ENCODE assay signal across 25 cellular contexts in the genomic region with DNA sequence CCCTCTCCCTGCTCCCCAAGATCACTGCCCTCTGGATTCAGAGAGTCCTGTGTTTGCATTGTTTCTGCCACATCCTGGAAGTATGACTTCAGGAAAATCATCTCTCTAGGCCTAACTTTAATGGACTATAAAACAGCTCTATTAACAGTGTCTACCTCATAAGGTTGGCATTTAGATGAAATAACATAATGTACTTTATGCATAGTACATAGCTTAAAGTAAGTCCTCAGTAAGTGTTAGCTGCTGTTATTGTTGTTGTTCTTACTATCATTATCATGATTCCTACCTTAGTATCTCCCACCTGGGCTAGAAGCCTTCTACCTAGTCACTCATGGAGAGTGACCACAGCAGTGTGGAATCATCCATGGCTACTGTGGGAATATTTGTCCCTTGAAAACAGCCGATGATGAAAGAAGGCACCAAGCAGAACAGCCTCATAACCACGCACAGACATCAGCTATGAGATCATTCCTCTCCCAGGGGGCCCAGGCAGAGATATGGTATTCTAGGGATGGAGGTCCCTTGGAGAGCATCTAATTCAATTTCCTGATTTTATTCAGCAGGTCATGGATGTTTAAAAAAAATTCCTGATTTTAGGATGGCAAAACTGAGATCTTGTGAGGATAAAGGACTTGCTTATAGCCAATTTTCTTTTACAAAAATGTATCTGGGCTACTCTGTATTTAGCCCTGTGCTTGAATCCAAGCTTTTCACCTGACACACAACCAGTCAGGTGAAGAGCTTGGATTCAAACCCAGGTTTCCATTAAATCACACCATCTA. TPM values are rescaled to one million over a fixed set of nuclear protein-coding genes. Genes with fewer than 3 reads are reported as not detected.
DNase-seq lines count a peak whose midpoint lies in the region; ATAC-seq and TF ChIP-seq lines count a peak whose summit lies in the region.
"Had no signal": no experiment of that assay in that cellular context is flagged by ENCODE, and none has a peak within 500 bp of the region (broad histone marks: within the 10 kb centered on the region; RNA-seq: fewer than 3 reads in every experiment).

No MANE protein-coding gene starts in this region.

- H3K36me3 ChIP-seq in BLaER1 treated with 17β-estradiol and CSF1 and Interleukin-3, amounts not matched to agents 10 nM and 100 nM: no peaks in the 10 kb centered on the region
- H3K36me3 ChIP-seq in PC-3 (ENCODE audit: low read depth, low read length): no peaks in the 10 kb centered on the region
- peaks cover 0 to 12% of the 10 kb centered on the region in 2 donors for H3K36me3 ChIP-seq in psoas muscle (ENCODE audit: insufficient read depth in 1 of 2, low read depth in 1 of 2)
- H3K36me3 ChIP-seq: esophagus squamous epithelium had no signal

- H4K20me1 ChIP-seq in BLaER1 treated with 17β-estradiol and CSF1 and Interleukin-3, amounts not matched to agents 10 nM and 100 nM: no peaks in the 10 kb centered on the region
- H4K20me1 ChIP-seq in PC-3 (ENCODE audit: low read length): no peaks in the 10 kb centered on the region

- H3K4me3 ChIP-seq in BLaER1 treated with 17β-estradiol and CSF1 and Interleukin-3, amounts not matched to agents 10 nM and 100 nM: no peak overlapping the region
- H3K4me3 ChIP-seq in PC-3 (ENCODE audit: low read length) (no peak overlapping the region), fibroblast of mammary gland (ENCODE audit: control insufficient read depth, low read depth, low read length) (no peak overlapping the region), psoas muscle (peak overlapping the region; percentile 68)
- H3K4me3 ChIP-seq: esophagus squamous epithelium had no signal

- H3K79me2 ChIP-seq in PC-3 (ENCODE audit: low read length): no peaks in the 10 kb centered on the region

- no peaks in the 10 kb centered on the region for H3F3A ChIP-seq in PC-3 (ENCODE audit: low read length, unreplicated experiment)

- no peak overlapping the region for H3K27ac ChIP-seq in BLaER1 treated with 17β-estradiol and CSF1 and Interleukin-3, amounts not matched to agents 10 nM and 100 nM
- no peak overlapping the region for H3K27ac ChIP-seq in PC-3 (ENCODE audit: low read length)
- peak overlapping the region; percentile 100 for H3K27ac ChIP-seq in psoas muscle

- no peak overlapping the region for H3K9ac ChIP-seq in BLaER1 treated with 17β-estradiol and CSF1 and Interleukin-3, amounts not matched to agents 10 nM and 100 nM
- no peak overlapping the region for H3K9ac ChIP-seq in PC-3 (ENCODE audit: low read length)

- H3K4me1 ChIP-seq in BLaER1 treated with 17β-estradiol and CSF1 and Interleukin-3, amounts not matched to agents 10 nM and 100 nM: peaks cover 41 to 67% (median 58%) of the 10 kb centered on the region in 10 experiments
- H3K4me1 ChIP-seq in PC-3 (ENCODE audit: insufficient read depth, low read length) (peaks cover 8% of the 10 kb centered on the region), psoas muscle (peaks cover 69% of the 10 kb centered on the region)

- H3K9me2 ChIP-seq in PC-3 (replicated peaks; ENCODE audit: low read length): no peaks in the 10 kb centered on the region

- CTCF ChIA-PET in PC-3 (lab: Charles Lee): no interaction called here

- DNase-seq in PC-3 (no peak), fibroblast of mammary gland (ENCODE audit: low read depth) (peak; percentile 56), psoas muscle (no peak), NCI-H2171 treated with DMSO at 0.1 percent for 48 hours (lab: John Stamatoyannopoulos, UW) (no peak), NCI-H187 (lab: John Stamatoyannopoulos, UW) (no peak), putamen (ENCODE audit: low spot score) (no peak)
- DNase-seq: activated CD4-positive, alpha-beta T cell treated with anti-CD3 and anti-CD28 coated beads, Interleukin-2, amount 50 U/mL, for 48 hours; activated naive CD4-positive, alpha-beta T cell treated with anti-CD3 and anti-CD28 coated beads, Interleukin-2, amount 50 U/mL, for 16 hours; activated T-cell treated with anti-CD3 and anti-CD28 coated beads, Interleukin-2, amount 50 U/mL, for 24 hours; Calu3; caudate nucleus; esophagus squamous epithelium; GF-D8; hippocampal formation; left colon; NCI-H2107; NCI-H69; stimulated activated CD4-positive, alpha-beta T cell treated with anti-CD3 and anti-CD28 coated beads, Interleukin-2, amount 100 ng/mL, for 24 hours; substantia nigra; SW 1271 had no signal

- WGBS in psoas muscle, 3 donors: 13 to 45% (median 26%) methylated on average over 2 of the region's 2 CpGs

- H3K27me3 ChIP-seq in BLaER1 treated with 17β-estradiol and CSF1 and Interleukin-3, amounts not matched to agents 10 nM and 100 nM: no peaks in the 10 kb centered on the region
- H3K27me3 ChIP-seq in PC-3 (ENCODE audit: low read length): peaks cover 3% of the 10 kb centered on the region; the same call in 1 of the 2 replicates
- H3K27me3 ChIP-seq in psoas muscle (ENCODE audit: insufficient read depth in 3 of 3, low read length in 2 of 3): no peaks in the 10 kb centered on the region
- H3K27me3 ChIP-seq: esophagus squamous epithelium had no signal

- no peak overlapping the region for H2AFZ ChIP-seq in PC-3 (ENCODE audit: low read length)

- BruUV-seq in PC-3 (replicated peaks; lab: Mats Ljungman, UMichigan): no TSS peak

- ATAC-seq in PC-3 (peak; percentile 86), psoas muscle (peak; percentile 29 to 54 (median 40)), GM21825 (IDR thresholded peaks at IDR 0.05; ENCODE audit: unreplicated experiment) (no peak)
- ATAC-seq: left colon, Panc1, sciatic nerve had no signal

- intact Hi-C loops in PC-3 (cut with micrococcal nuclease): no loop called here
- intact Hi-C loops in psoas muscle (cut with DNase I): loop anchor here (2.0 to 5.0 kb wide), 2 partner anchors 35 to 37 kb away; no protein-coding TSS in a partner anchor

- no peak for TF ChIP-seq CTCF in PC-3 (conservative IDR thresholded peaks at IDR 0.05; ENCODE audit: low read depth, low read length)
- no peak for TF ChIP-seq CTCF in fibroblast of mammary gland (conservative IDR thresholded peaks at IDR 0.05; ENCODE audit: control insufficient read depth, insufficient read depth, low read depth, low read length)
- TF ChIP-seq CTCF in psoas muscle (IDR thresholded peaks at IDR 0.05): no peak

- no peaks in the 10 kb centered on the region for H3K9me3 ChIP-seq in BLaER1 treated with 17β-estradiol and CSF1 and Interleukin-3, amounts not matched to agents 10 nM and 100 nM (replicated peaks in 1 of 11)
- H3K9me3 ChIP-seq in PC-3 (ENCODE audit: low read length): no peaks in the 10 kb centered on the region
- H3K9me3 ChIP-seq in psoas muscle: no peaks in the 10 kb centered on the region
- H3K9me3 ChIP-seq: esophagus squamous epithelium had no signal

- H3K4me2 ChIP-seq in BLaER1 treated with 17β-estradiol and CSF1 and Interleukin-3, amounts not matched to agents 10 nM and 100 nM: peak overlapping the region; percentile 19 to 89 (median 81); a peak in 17 of 22 replicates
- H3K4me2 ChIP-seq in PC-3 (ENCODE audit: low read length): no peak overlapping the region

- POLR2A ChIA-PET in PC-3 (lab: Charles Lee; ENCODE audit: unreplicated experiment): interaction anchor here (0.5 kb wide), 2 partner anchors 54 to 283 kb away, joined by 3 to 6 read pairs; no protein-coding TSS in a partner anchor

RNA-seq across cellular contexts. Expression of a gene that starts 1.9 kb away (rescaled TPM):
- not detected in 2 replicates for total RNA-seq in PC-3 (2014; rRNA removed)
- total RNA-seq in psoas muscle: 10 to 100 TPM; 10.3 to 65.3 (median 28.2) TPM
- 10 to 100 TPM in 1 of 3 donors, 1 to 10 TPM in 1, under 1 TPM in 1; 0.51 to 32.2 (median 5.9) TPM for polyA plus RNA-seq in psoas muscle
- total RNA-seq: Calu3, esophagus squamous epithelium, left colon, M059J, sciatic nerve had no signal

RNA-seq across cellular contexts. Expression of a gene that starts 5.4 kb away (rescaled TPM):
- total RNA-seq in PC-3 (2014; rRNA removed) (4.5 and 4.6 TPM in 2 replicates), psoas muscle (10 to 100 TPM; 14.7 to 30.8 (median 24.1) TPM)
- 10 to 100 TPM in 2 of 3 donors, 1 to 10 TPM in 1; 9.9 to 25.8 (median 12.0) TPM for polyA plus RNA-seq in psoas muscle

Comparison
In these comparisons a context has a peak if more than half of its experiments do, and no peak if none do; other contexts are left out.
1. RNA of a gene that starts 1.9 kb away (total RNA-seq): 10.3 to 65.3 TPM in psoas muscle; not detected in PC-3; every median in the first group is over 10 times any median in the second.